In genomic region chr11:66408488-66409214, GRCh38 we compare ENCODE assay signal across 8 cellular contexts. TPM values are rescaled to one million over a fixed set of nuclear protein-coding genes. Genes with fewer than 3 reads are reported as not detected.
DNase-seq lines count a peak whose midpoint lies in the region; ATAC-seq and TF ChIP-seq lines count a peak whose summit lies in the region.

No MANE protein-coding gene starts in this region.

- no peak overlapping the region for H3K27ac ChIP-seq in left ventricle myocardium inferior (replicated peaks)
- no peak overlapping the region for H3K27ac ChIP-seq in upper lobe of left lung

- ATAC-seq in GM21723 (IDR thresholded peaks at IDR 0.05; ENCODE audit: unreplicated experiment) (peak; percentile 65), upper lobe of left lung (ENCODE audit: low FRiP score in 2 of 2) (peak; percentile 90 to 97)

- H3K4me3 ChIP-seq in adipocyte (ENCODE audit: low read length) = peak overlapping the region; percentile 78
- H3K4me3 ChIP-seq in left ventricle myocardium inferior = peak overlapping the region; percentile 64
- H3K4me3 ChIP-seq in upper lobe of left lung = peak overlapping the region in 3 of 4 donors; percentile 33 to 40 (median 39)

- no peaks in the 10 kb centered on the region for H3K9me3 Mint-ChIP-seq in CD14-positive monocyte

- peaks cover 17 to 39% (median 30%) of the 10 kb centered on the region in 3 donors for H3K27me3 Mint-ChIP-seq in CD14-positive monocyte (ENCODE audit: low read depth in 3 of 3)

- H3K9me3 ChIP-seq in adipocyte (ENCODE audit: control insufficient read depth, low read length) (no peaks in the 10 kb centered on the region), left ventricle myocardium inferior (replicated peaks) (no peaks in the 10 kb centered on the region), upper lobe of left lung (no peaks in the 10 kb centered on the region)

- TF ChIP-seq CTCF in CD14-positive monocyte (IDR thresholded peaks at IDR 0.05) (peak; percentile 100), left ventricle myocardium inferior (IDR thresholded peaks at IDR 0.05; ENCODE audit: borderline replicate concordance) (peak; percentile 100), upper lobe of left lung (IDR thresholded peaks at IDR 0.05) (peak; percentile 95 to 99 (median 98))

- H3K4me3 Mint-ChIP-seq in CD14-positive monocyte = peak overlapping the region; percentile 47 to 71

- H3K36me3 ChIP-seq in adipocyte (ENCODE audit: control insufficient read depth, insufficient read depth, low read length, severe bottlenecking) (no peaks in the 10 kb centered on the region), left ventricle myocardium inferior (no peaks in the 10 kb centered on the region), upper lobe of left lung (no peaks in the 10 kb centered on the region)

- H3K36me3 Mint-ChIP-seq in CD14-positive monocyte = no peaks in the 10 kb centered on the region

- no peak overlapping the region for H3K9ac ChIP-seq in adipocyte (ENCODE audit: low read length)

- intact Hi-C loops in CD14-positive monocyte (cut with micrococcal nuclease) = loop anchor here (1.0 to 5.0 kb wide), 4 partner anchors 22 to 424 kb away; no protein-coding TSS in a partner anchor
- intact Hi-C loops in left ventricle myocardium inferior (cut with micrococcal nuclease) = loop anchor here (5.0 kb wide), 1 partner anchor 274 kb away; no protein-coding TSS in a partner anchor
- intact Hi-C loops in posterior vena cava (cut with DNase I) = loop anchor here in 1 of 2 donors (2.0 kb wide), 1 partner anchor 20 kb away; no protein-coding TSS in a partner anchor

- peak; percentile 79 for DNase-seq in CD14-positive monocyte (ENCODE audit: low spot score)
- peak; percentile 63 for DNase-seq in NCI-H1436 treated with DMSO at 0.1 percent for 48 hours (lab: John Stamatoyannopoulos, UW)
- peak; percentile 87 for DNase-seq in T follicular helper cell (ENCODE audit: low read depth)
- peak; percentile 97 for DNase-seq in adipocyte (ENCODE audit: low read depth)
- DNase-seq in left ventricle myocardium inferior = peak; percentile 87
- DNase-seq in posterior vena cava (ENCODE audit: low spot score) = peak; percentile 97
- peak; percentile 89 to 99 for DNase-seq in upper lobe of left lung

- TF ChIP-seq POLR2A in upper lobe of left lung (IDR thresholded peaks at IDR 0.05) = no peak

- peaks cover 4% of the 10 kb centered on the region for H3K4me1 Mint-ChIP-seq in CD14-positive monocyte

- no peaks in the 10 kb centered on the region for H3K4me1 ChIP-seq in adipocyte (ENCODE audit: control insufficient read depth, insufficient read depth, low read length)
- peaks cover 10% of the 10 kb centered on the region for H3K4me1 ChIP-seq in left ventricle myocardium inferior
- H3K4me1 ChIP-seq in upper lobe of left lung = peaks cover 5 to 10% (median 8%) of the 10 kb centered on the region in 4 donors

- TF ChIP-seq EP300 in upper lobe of left lung (IDR thresholded peaks at IDR 0.05) = no peak

- H3K27ac Mint-ChIP-seq in CD14-positive monocyte = no peak overlapping the region

- H3K27me3 ChIP-seq in adipocyte (replicated peaks; ENCODE audit: control insufficient read depth, insufficient read depth, low read length) (peaks cover 38% of the 10 kb centered on the region), left ventricle myocardium inferior (ENCODE audit: low read depth) (peaks cover 78% of the 10 kb centered on the region), upper lobe of left lung (peaks cover 0 to 7% (median 2%) of the 10 kb centered on the region in 4 donors)

- 1 to 8% methylated on average over 2 to 57 of the region's 63 CpGs for WGBS in upper lobe of left lung, 2 donors

RNA-seq across cellular contexts. Expression of gene NPAS4, which starts 12.2 kb away (rescaled TPM):
- not detected for polyA plus RNA-seq in CD14-positive monocyte
- not detected for total RNA-seq in left ventricle myocardium inferior
- total RNA-seq in posterior vena cava = 1 to 10 TPM; 2.6 to 6.5 TPM
- total RNA-seq in upper lobe of left lung = not detected

RNA-seq across cellular contexts. Expression of gene MRPL11, which starts 30.0 kb away (rescaled TPM):
- 10 to 100 TPM; 59.6 to 64.6 TPM for polyA plus RNA-seq in CD14-positive monocyte
- total RNA-seq in left ventricle myocardium inferior = 53.8 TPM
- 10 to 100 TPM; 36.5 to 37.2 TPM for total RNA-seq in posterior vena cava
- 10 to 100 TPM; 25.3 to 44.8 (median 33.0) TPM for total RNA-seq in upper lobe of left lung

RNA-seq across cellular contexts. Expression of gene SLC29A2, which starts 37.1 kb away (rescaled TPM):
- under 1 TPM in 1 of 2 donors, not detected in 1; 0.11 TPM for polyA plus RNA-seq in CD14-positive monocyte
- 14.6 TPM for total RNA-seq in left ventricle myocardium inferior
- total RNA-seq in posterior vena cava = 1 to 10 TPM; 1.7 to 2.0 TPM
- 10 to 100 TPM in 5 of 6 donors, 1 to 10 TPM in 1; 8.3 to 20.5 (median 13.1) TPM for total RNA-seq in upper lobe of left lung

RNA-seq across cellular contexts. Expression of gene PELI3, which starts 58.1 kb away (rescaled TPM):
- 10 to 100 TPM; 11.3 to 13.2 TPM for polyA plus RNA-seq in CD14-positive monocyte
- total RNA-seq in left ventricle myocardium inferior = 7.3 TPM
- total RNA-seq in posterior vena cava = 10 to 100 TPM; 12.4 to 13.0 TPM
- 10 to 100 TPM; 14.9 to 19.6 (median 16.9) TPM for total RNA-seq in upper lobe of left lung
